Comparison of ENCODE assay signal across 2 cellular contexts in genomic region chr1:67816096-67816493, GRCh38.
A peak's percentile ranks its signal among the peaks of the same experiment; 100 is the strongest.
TF ChIP-seq lines count a peak whose summit lies in the region.

No MANE protein-coding gene starts in this region.

TF ChIP-seq in HepG2, 621 proteins besides CTCF, POLR2A, EP300 and RAD21:
- TF ChIP-seq HNF4A (CRISPR knock-in tag; IDR thresholded peaks at IDR 0.05) (peak; percentile 28; the same call in 1 of the 2 replicates), HIC2 (CRISPR knock-in tag; IDR thresholded peaks at IDR 0.05; ENCODE audit: low read depth) (no peak), ATM (IDR thresholded peaks at IDR 0.05; ENCODE audit: borderline replicate concordance) (no peak)
TF ChIP-seq in HepG2: peak in this region for 1.

TF ChIP-seq in WTC11, 78 proteins besides CTCF, POLR2A, EP300 and RAD21:
- TF ChIP-seq ZNF423 (CRISPR knock-in tag; IDR thresholded peaks at IDR 0.05) (no peak), PRRX2 (CRISPR knock-in tag; IDR thresholded peaks at IDR 0.05) (no peak)
